ENCODE assay signal across 8 cellular contexts in the genomic region with DNA sequence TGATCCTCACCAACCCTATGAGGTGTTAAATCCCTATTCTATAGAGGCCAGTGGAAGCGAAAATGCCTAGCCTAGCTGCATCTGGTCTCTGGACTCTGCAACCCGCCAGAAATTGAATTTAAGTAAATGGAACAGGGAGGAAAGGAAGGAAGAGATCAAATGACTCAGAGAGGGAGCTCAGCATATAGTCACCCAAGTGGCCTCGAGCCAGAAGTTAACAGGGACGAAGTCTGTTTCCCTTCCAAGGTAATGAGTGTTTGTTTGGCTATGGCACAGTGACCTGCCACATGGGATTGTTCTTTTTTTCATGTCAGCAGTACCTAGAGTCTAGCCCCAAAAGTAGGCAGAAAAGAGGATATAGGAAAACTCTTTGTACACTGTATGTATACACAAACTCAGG.
DNase-seq lines count a peak whose midpoint lies in the region; ATAC-seq and TF ChIP-seq lines count a peak whose summit lies in the region.

No MANE protein-coding gene starts in this region.

- H3K36me3 ChIP-seq in breast epithelium: no peaks in the 10 kb centered on the region

- peaks cover 0 to 5% of the 10 kb centered on the region in 2 donors for H3K4me1 ChIP-seq in breast epithelium

- no peaks in the 10 kb centered on the region for H3K9me3 ChIP-seq in breast epithelium

- H3K4me3 ChIP-seq in breast epithelium: no peak overlapping the region

- H3K27me3 Mint-ChIP-seq in nephron (ENCODE audit: low read depth): peaks cover 3% of the 10 kb centered on the region
- peaks cover 0 to 1% (median 0%) of the 10 kb centered on the region in 3 donors for H3K27me3 Mint-ChIP-seq in immature natural killer cell (ENCODE audit: low read depth in 3 of 3)

- H3K27ac ChIP-seq in breast epithelium: peak overlapping the region in 1 of 2 donors; percentile 57

- DNase-seq in DMS79 treated with DMSO at 0.1 percent for 48 hours (lab: John Stamatoyannopoulos, UW) (peak; percentile 92), NCI-H2081 (lab: John Stamatoyannopoulos, UW) (peak; percentile 56 to 89), breast epithelium (ENCODE audit: low spot score in 2 of 2) (peak; percentile 49 to 60), immature natural killer cell (no peak)
- no peak for DNase-seq in activated naive CD4-positive, alpha-beta T cell treated with anti-CD3 and anti-CD28 coated beads, Interleukin-2, amount 50 U/mL, for 72 hours (ENCODE audit: low spot score in 2 of 2)

- H3K4me3 Mint-ChIP-seq in nephron (no peak overlapping the region), immature natural killer cell (no peak overlapping the region)

- H3K27ac Mint-ChIP-seq in nephron: peak overlapping the region; percentile 21 to 75 (median 31)
- H3K27ac Mint-ChIP-seq in activated naive CD4-positive, alpha-beta T cell treated with anti-CD3 and anti-CD28 coated beads, Interleukin-2, amount 50 U/mL, for 72 hours: no peak overlapping the region
- peak overlapping the region in 1 of 6 donors; percentile 18 for H3K27ac Mint-ChIP-seq in immature natural killer cell

- TF ChIP-seq POLR2A in breast epithelium (IDR thresholded peaks at IDR 0.05): no peak

- H3K4me1 Mint-ChIP-seq in nephron (peaks cover 39% of the 10 kb centered on the region), immature natural killer cell (peaks cover 25 to 32% of the 10 kb centered on the region in 2 donors)

- no peak for ATAC-seq in GM18502 (IDR thresholded peaks at IDR 0.05; ENCODE audit: poor library complexity, unreplicated experiment)
- no peak for ATAC-seq in GM18861 (IDR thresholded peaks at IDR 0.05; ENCODE audit: unreplicated experiment)
- ATAC-seq in activated naive CD4-positive, alpha-beta T cell treated with anti-CD3 and anti-CD28 coated beads, Interleukin-2, amount 50 U/mL, for 72 hours: no peak

- no peaks in the 10 kb centered on the region for H3K9me3 Mint-ChIP-seq in nephron
- H3K9me3 Mint-ChIP-seq in activated naive CD4-positive, alpha-beta T cell treated with anti-CD3 and anti-CD28 coated beads, Interleukin-2, amount 50 U/mL, for 72 hours: peaks cover 0 to 9% of the 10 kb centered on the region in 2 donors
- no peaks in the 10 kb centered on the region for H3K9me3 Mint-ChIP-seq in immature natural killer cell

- H3K36me3 Mint-ChIP-seq in nephron (ENCODE audit: low read depth): no peaks in the 10 kb centered on the region
- peaks cover 6 to 7% of the 10 kb centered on the region in 2 donors for H3K36me3 Mint-ChIP-seq in activated naive CD4-positive, alpha-beta T cell treated with anti-CD3 and anti-CD28 coated beads, Interleukin-2, amount 50 U/mL, for 72 hours
- H3K36me3 Mint-ChIP-seq in immature natural killer cell: peaks cover 0 to 6% (median 0%) of the 10 kb centered on the region in 3 donors

- intact Hi-C loops in breast epithelium (cut with DNase I; ENCODE audit: low total_unique reads): no loop called here

- no peak for TF ChIP-seq CTCF in breast epithelium (IDR thresholded peaks at IDR 0.05)
- TF ChIP-seq CTCF in nephron (IDR thresholded peaks at IDR 0.05; ENCODE audit: unreplicated experiment in 3 of 3): no peak

- H3K27me3 ChIP-seq in breast epithelium: no peaks in the 10 kb centered on the region

Comparison
In these comparisons a context has a peak if more than half of its experiments do, and no peak if none do; other contexts are left out.
1. DNase-seq: peak in DMS79 treated with DMSO at 0.1 percent for 48 hours (single experiment), NCI-H2081 (2 of 2) and breast epithelium (2 of 2); none in activated naive CD4-positive, alpha-beta T cell treated with anti-CD3 and anti-CD28 coated beads, Interleukin-2, amount 50 U/mL, for 72 hours (0 of 2) and immature natural killer cell (0 of 3).
2. H3K27ac Mint-ChIP-seq: peak in nephron (3 of 3); none in activated naive CD4-positive, alpha-beta T cell treated with anti-CD3 and anti-CD28 coated beads, Interleukin-2, amount 50 U/mL, for 72 hours (0 of 2).